13 cellular contexts compared by ENCODE assay signal in the genomic region with DNA sequence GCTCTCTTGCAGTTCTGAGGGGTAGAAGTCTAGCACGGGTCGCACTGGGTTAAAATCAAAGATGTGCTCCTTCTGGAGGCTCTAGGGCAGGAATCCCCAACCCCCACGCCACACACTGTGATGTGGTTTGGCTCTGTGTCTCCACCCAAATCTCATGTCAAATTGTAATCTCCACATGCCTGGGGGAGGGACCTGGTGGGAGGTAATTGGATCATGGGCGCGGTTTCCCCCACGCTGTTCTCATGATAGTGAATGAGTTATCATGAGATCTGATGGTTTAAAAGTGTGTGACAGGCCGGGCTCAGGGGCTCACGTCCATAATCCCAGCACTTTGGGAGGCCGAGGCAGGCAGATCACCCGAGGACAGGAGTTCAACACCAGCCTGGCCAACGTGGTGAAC. TPM values are rescaled to one million over a fixed set of nuclear protein-coding genes. Genes with fewer than 3 reads are reported as not detected.
A peak's percentile ranks its signal among the peaks of the same experiment; 100 is the strongest.
DNase-seq lines count a peak whose midpoint lies in the region; ATAC-seq and TF ChIP-seq lines count a peak whose summit lies in the region.
"Had no signal": no experiment of that assay in that cellular context is flagged by ENCODE, and none has a peak within 500 bp of the region (broad histone marks: within the 10 kb centered on the region; RNA-seq: fewer than 3 reads in every experiment).

No MANE protein-coding gene starts in this region.

- peaks cover 20% of the 10 kb centered on the region for H3K4me1 Mint-ChIP-seq in activated CD4-positive, alpha-beta memory T cell treated with anti-CD3 and anti-CD28 coated beads for 36 hours (ENCODE audit: low read depth)
- peaks cover 17% of the 10 kb centered on the region for H3K4me1 Mint-ChIP-seq in activated CD4-positive, alpha-beta memory T cell treated with anti-CD3 and anti-CD28 coated beads, Interleukin-2, amount 10 ng/mL, durations not matched to agents 7 days and 5 days
- H3K4me1 Mint-ChIP-seq in naive thymus-derived CD4-positive, alpha-beta T cell, result peaks cover 10 to 49% (median 31%) of the 10 kb centered on the region in 7 donors
- H3K4me1 Mint-ChIP-seq in stimulated activated naive CD8-positive, alpha-beta T cell treated with anti-CD3 and anti-CD28 coated beads, Interleukin-15, amount 100 ng/mL, for 72 hours, result peaks cover 30% of the 10 kb centered on the region

- H3K27me3 Mint-ChIP-seq in activated CD4-positive, alpha-beta memory T cell treated with anti-CD3 and anti-CD28 coated beads for 36 hours, result peaks cover 7% of the 10 kb centered on the region
- peaks cover 10% of the 10 kb centered on the region for H3K27me3 Mint-ChIP-seq in activated CD4-positive, alpha-beta memory T cell treated with anti-CD3 and anti-CD28 coated beads, Interleukin-2, amount 10 ng/mL, durations not matched to agents 7 days and 5 days
- H3K27me3 Mint-ChIP-seq in naive thymus-derived CD4-positive, alpha-beta T cell, result peaks cover 0 to 17% (median 0%) of the 10 kb centered on the region in 5 donors
- peaks cover 10% of the 10 kb centered on the region for H3K27me3 Mint-ChIP-seq in stimulated activated naive CD8-positive, alpha-beta T cell treated with anti-CD3 and anti-CD28 coated beads, Interleukin-15, amount 100 ng/mL, for 72 hours

- H3K9me3 ChIP-seq in naive thymus-derived CD4-positive, alpha-beta T cell (ENCODE audit: control insufficient read depth in 2 of 3, low read length in 3 of 3), result no peaks in the 10 kb centered on the region
- H3K9me3 ChIP-seq in esophagus muscularis mucosa, result no peaks in the 10 kb centered on the region

- H3K4me3 ChIP-seq in naive thymus-derived CD4-positive, alpha-beta T cell (ENCODE audit: low read length), result no peak overlapping the region
- H3K4me3 ChIP-seq in esophagus muscularis mucosa, result no peak overlapping the region

- WGBS in esophagus muscularis mucosa, result 69% methylated on average over 7 of the region's 11 CpGs

- H3K36me3 ChIP-seq in naive thymus-derived CD4-positive, alpha-beta T cell (ENCODE audit: control insufficient read depth in 2 of 3, insufficient read depth in 3 of 3, low read length in 3 of 3), result no peaks in the 10 kb centered on the region
- H3K36me3 ChIP-seq in esophagus muscularis mucosa, result no peaks in the 10 kb centered on the region

- no peaks in the 10 kb centered on the region for H3K27me3 ChIP-seq in naive thymus-derived CD4-positive, alpha-beta T cell (ENCODE audit: control insufficient read depth in 2 of 2, insufficient read depth in 2 of 2, low read length in 2 of 2)
- no peaks in the 10 kb centered on the region for H3K27me3 ChIP-seq in esophagus muscularis mucosa

- POLR2A ChIA-PET in activated CD4-positive, alpha-beta memory T cell treated with anti-CD3 and anti-CD28 coated beads for 36 hours (lab: Charles Lee), result no interaction called here
- POLR2A ChIA-PET in activated CD4-positive, alpha-beta memory T cell treated with anti-CD3 and anti-CD28 coated beads, Interleukin-2, amount 10 ng/mL, durations not matched to agents 7 days and 5 days (lab: Charles Lee), result no interaction called here
- POLR2A ChIA-PET in naive thymus-derived CD4-positive, alpha-beta T cell (lab: Charles Lee), result interaction anchor here (1.1 kb wide), 1 partner anchor 37 kb away, joined by 3 read pairs; no protein-coding TSS in a partner anchor

- peaks cover 0 to 12% of the 10 kb centered on the region in 2 donors for H3K4me1 ChIP-seq in naive thymus-derived CD4-positive, alpha-beta T cell (ENCODE audit: control insufficient read depth in 2 of 2, insufficient read depth in 2 of 2, low read length in 2 of 2)
- H3K4me1 ChIP-seq in esophagus muscularis mucosa, result no peaks in the 10 kb centered on the region

- CTCF ChIA-PET in activated CD4-positive, alpha-beta memory T cell treated with anti-CD3 and anti-CD28 coated beads for 36 hours (lab: Charles Lee), result no interaction called here
- CTCF ChIA-PET in activated CD4-positive, alpha-beta memory T cell treated with anti-CD3 and anti-CD28 coated beads, Interleukin-2, amount 10 ng/mL, durations not matched to agents 7 days and 5 days (lab: Charles Lee), result no interaction called here
- CTCF ChIA-PET in naive thymus-derived CD4-positive, alpha-beta T cell (lab: Charles Lee), result interaction anchor here (0.6 kb wide), 1 partner anchor 129 kb away, joined by 3 read pairs; no protein-coding TSS in a partner anchor

- no peaks in the 10 kb centered on the region for H3K36me3 Mint-ChIP-seq in activated CD4-positive, alpha-beta memory T cell treated with anti-CD3 and anti-CD28 coated beads for 36 hours
- H3K36me3 Mint-ChIP-seq in activated CD4-positive, alpha-beta memory T cell treated with anti-CD3 and anti-CD28 coated beads, Interleukin-2, amount 10 ng/mL, durations not matched to agents 7 days and 5 days (ENCODE audit: low read depth), result no peaks in the 10 kb centered on the region
- peaks cover 0 to 6% (median 0%) of the 10 kb centered on the region in 5 donors for H3K36me3 Mint-ChIP-seq in naive thymus-derived CD4-positive, alpha-beta T cell

- H3K4me3 Mint-ChIP-seq in activated CD4-positive, alpha-beta memory T cell treated with anti-CD3 and anti-CD28 coated beads for 36 hours, result no peak overlapping the region
- no peak overlapping the region for H3K4me3 Mint-ChIP-seq in activated CD4-positive, alpha-beta memory T cell treated with anti-CD3 and anti-CD28 coated beads, Interleukin-2, amount 10 ng/mL, durations not matched to agents 7 days and 5 days
- peak overlapping the region; percentile 21 to 72 (median 62) for H3K4me3 Mint-ChIP-seq in naive thymus-derived CD4-positive, alpha-beta T cell
- peak overlapping the region in 1 of 2 donors; percentile 0 for H3K4me3 Mint-ChIP-seq in stimulated activated naive CD8-positive, alpha-beta T cell treated with anti-CD3 and anti-CD28 coated beads, Interleukin-15, amount 100 ng/mL, for 72 hours

- H3K27ac Mint-ChIP-seq in activated CD4-positive, alpha-beta memory T cell treated with anti-CD3 and anti-CD28 coated beads for 36 hours, result no peak overlapping the region
- H3K27ac Mint-ChIP-seq in activated CD4-positive, alpha-beta memory T cell treated with anti-CD3 and anti-CD28 coated beads, Interleukin-2, amount 10 ng/mL, durations not matched to agents 7 days and 5 days, result no peak overlapping the region
- H3K27ac Mint-ChIP-seq in naive thymus-derived CD4-positive, alpha-beta T cell, result peak overlapping the region in 8 of 9 donors; percentile 1 to 84 (median 40)
- no peak overlapping the region for H3K27ac Mint-ChIP-seq in stimulated activated naive CD8-positive, alpha-beta T cell treated with anti-CD3 and anti-CD28 coated beads, Interleukin-15, amount 100 ng/mL, for 72 hours

- intact Hi-C loops in activated CD4-positive, alpha-beta memory T cell treated with anti-CD3 and anti-CD28 coated beads for 36 hours (cut with micrococcal nuclease), result no loop called here
- intact Hi-C loops in naive thymus-derived CD4-positive, alpha-beta T cell (cut with micrococcal nuclease), result no loop called here
- intact Hi-C loops in esophagus muscularis mucosa (cut with DNase I), result no loop called here

- TF ChIP-seq POLR2A in esophagus muscularis mucosa (IDR thresholded peaks at IDR 0.05; ENCODE audit: low read depth), result no peak

- ATAC-seq in naive thymus-derived CD4-positive, alpha-beta T cell, result peak; percentile 77
- ATAC-seq in stimulated activated naive CD8-positive, alpha-beta T cell treated with anti-CD3 and anti-CD28 coated beads, Interleukin-15, amount 100 ng/mL, for 72 hours, result peak; percentile 57
- ATAC-seq in HG02840 (IDR thresholded peaks at IDR 0.05; ENCODE audit: low FRiP score, unreplicated experiment), result no peak
- ATAC-seq: left cardiac atrium, right cardiac atrium had no signal

- no peak for TF ChIP-seq CTCF in esophagus muscularis mucosa (IDR thresholded peaks at IDR 0.05)

- DNase-seq in activated CD4-positive, alpha-beta memory T cell treated with anti-CD3 and anti-CD28 coated beads for 36 hours, result peak; percentile 52
- DNase-seq in activated CD4-positive, alpha-beta memory T cell treated with anti-CD3 and anti-CD28 coated beads, Interleukin-2, amount 10 ng/mL, durations not matched to agents 7 days and 5 days, result no peak
- DNase-seq in activated T-helper 9 cell treated with anti-CD3 and anti-CD28 coated beads, Interleukin-2, amount 50 U/mL, for 16 hours (ENCODE audit: low read depth), result peak; percentile 5
- peak in 8 of 9 donors; percentile 46 to 62 (median 52) for DNase-seq in naive thymus-derived CD4-positive, alpha-beta T cell
- peak in 1 of 2 donors; percentile 18 for DNase-seq in stimulated activated naive CD8-positive, alpha-beta T cell treated with anti-CD3 and anti-CD28 coated beads, Interleukin-15, amount 100 ng/mL, for 72 hours
- no peak for DNase-seq in esophagus muscularis mucosa (ENCODE audit: extremely low spot score)
- DNase-seq in NCI-H2029 (lab: John Stamatoyannopoulos, UW), result no peak
- DNase-seq: left cardiac atrium, MM.1S, right cardiac atrium, trophoblast cell had no signal

- H3K9me3 Mint-ChIP-seq in activated CD4-positive, alpha-beta memory T cell treated with anti-CD3 and anti-CD28 coated beads for 36 hours, result no peaks in the 10 kb centered on the region
- H3K9me3 Mint-ChIP-seq in activated CD4-positive, alpha-beta memory T cell treated with anti-CD3 and anti-CD28 coated beads, Interleukin-2, amount 10 ng/mL, durations not matched to agents 7 days and 5 days, result no peaks in the 10 kb centered on the region
- no peaks in the 10 kb centered on the region for H3K9me3 Mint-ChIP-seq in naive thymus-derived CD4-positive, alpha-beta T cell
- H3K9me3 Mint-ChIP-seq in stimulated activated naive CD8-positive, alpha-beta T cell treated with anti-CD3 and anti-CD28 coated beads, Interleukin-15, amount 100 ng/mL, for 72 hours, result no peaks in the 10 kb centered on the region

- no peak overlapping the region for H3K27ac ChIP-seq in naive thymus-derived CD4-positive, alpha-beta T cell (ENCODE audit: low read depth, low read length)
- no peak overlapping the region for H3K27ac ChIP-seq in esophagus muscularis mucosa (replicated peaks in 1 of 4)
- H3K27ac ChIP-seq: epithelial cell of prostate had no signal

- TF ChIP-seq EP300 in esophagus muscularis mucosa (IDR thresholded peaks at IDR 0.05), result no peak

RNA-seq across cellular contexts. Expression of a gene that starts 26.6 kb away (rescaled TPM):
- 100 to 1,000 TPM; 410 to 425 TPM for total RNA-seq in activated CD4-positive, alpha-beta memory T cell treated with anti-CD3 and anti-CD28 coated beads for 36 hours
- total RNA-seq in activated CD4-positive, alpha-beta memory T cell treated with anti-CD3 and anti-CD28 coated beads, Interleukin-2, amount 10 ng/mL, durations not matched to agents 7 days and 5 days, result 100 to 1,000 TPM; 446 to 465 TPM
- 100 to 1,000 TPM; 203 to 517 (median 266) TPM for total RNA-seq in naive thymus-derived CD4-positive, alpha-beta T cell
- 100 to 1,000 TPM; 242 to 254 TPM for polyA plus RNA-seq in naive thymus-derived CD4-positive, alpha-beta T cell
- total RNA-seq in esophagus muscularis mucosa, result 100 to 1,000 TPM; 114 to 155 (median 129) TPM

RNA-seq across cellular contexts. Expression of a gene that starts 50.4 kb away (rescaled TPM):
- total RNA-seq in activated CD4-positive, alpha-beta memory T cell treated with anti-CD3 and anti-CD28 coated beads for 36 hours, result 10 to 100 TPM; 22.6 to 24.6 TPM
- 1 to 10 TPM; 5.3 to 5.6 TPM for total RNA-seq in activated CD4-positive, alpha-beta memory T cell treated with anti-CD3 and anti-CD28 coated beads, Interleukin-2, amount 10 ng/mL, durations not matched to agents 7 days and 5 days
- 10 to 100 TPM in 1 of 5 experiments, 1 to 10 TPM in 4; 4.2 to 99.1 (median 4.9) TPM for total RNA-seq in naive thymus-derived CD4-positive, alpha-beta T cell
- polyA plus RNA-seq in naive thymus-derived CD4-positive, alpha-beta T cell, result 10 to 100 TPM in 1 of 2 donors, 1 to 10 TPM in 1; 5.1 to 13.2 TPM
- 1 to 10 TPM; 5.9 to 9.1 (median 7.1) TPM for total RNA-seq in esophagus muscularis mucosa

Comparison
In these comparisons a context has a peak if more than half of its experiments do, and no peak if none do; other contexts are left out.
1. DNase-seq: peak in activated CD4-positive, alpha-beta memory T cell treated with anti-CD3 and anti-CD28 coated beads for 36 hours (single experiment), activated T-helper 9 cell treated with anti-CD3 and anti-CD28 coated beads, Interleukin-2, amount 50 U/mL, for 16 hours (single experiment) and naive thymus-derived CD4-positive, alpha-beta T cell (8 of 9); none in activated CD4-positive, alpha-beta memory T cell treated with anti-CD3 and anti-CD28 coated beads, Interleukin-2, amount 10 ng/mL, durations not matched to agents 7 days and 5 days (single experiment), esophagus muscularis mucosa (single experiment) and NCI-H2029 (single experiment).
2. H3K27ac Mint-ChIP-seq: peak in naive thymus-derived CD4-positive, alpha-beta T cell (8 of 9); none in activated CD4-positive, alpha-beta memory T cell treated with anti-CD3 and anti-CD28 coated beads for 36 hours (single experiment), activated CD4-positive, alpha-beta memory T cell treated with anti-CD3 and anti-CD28 coated beads, Interleukin-2, amount 10 ng/mL, durations not matched to agents 7 days and 5 days (single experiment) and stimulated activated naive CD8-positive, alpha-beta T cell treated with anti-CD3 and anti-CD28 coated beads, Interleukin-15, amount 100 ng/mL, for 72 hours (0 of 2).
3. H3K4me3 Mint-ChIP-seq: peak in naive thymus-derived CD4-positive, alpha-beta T cell (10 of 10); none in activated CD4-positive, alpha-beta memory T cell treated with anti-CD3 and anti-CD28 coated beads for 36 hours (single experiment) and activated CD4-positive, alpha-beta memory T cell treated with anti-CD3 and anti-CD28 coated beads, Interleukin-2, amount 10 ng/mL, durations not matched to agents 7 days and 5 days (single experiment).